In genomic region chr16:3282747-3283524, GRCh38 we compare ENCODE assay signal across 8 cellular contexts. TPM values are rescaled to one million over a fixed set of nuclear protein-coding genes. Genes with fewer than 3 reads are reported as not detected.
A peak's percentile ranks its signal among the peaks of the same experiment; 100 is the strongest.
DNase-seq lines count a peak whose midpoint lies in the region; ATAC-seq and TF ChIP-seq lines count a peak whose summit lies in the region.

TSS of gene ZNF263 (plus strand) at chr16:3283491. CDS start at chr16:3283819, 328 bp downstream.

- TSS peak; percentile 76 for BruUV-seq in OCI-LY7 (replicated peaks; lab: Mats Ljungman, UMichigan)

- CTCF ChIA-PET in OCI-LY7 (lab: Charles Lee; ENCODE audit: unreplicated experiment) = no interaction called here

- peak; percentile 67 for ATAC-seq in GM21526 (IDR thresholded peaks at IDR 0.05; ENCODE audit: low FRiP score, unreplicated experiment)

- H3K4me2 ChIP-seq in OCI-LY7 (ENCODE audit: low read length) = peak within 1 kb of the TSS; percentile 98

- peaks cover 30% of the 10 kb centered on the region for H3K36me3 ChIP-seq in OCI-LY7 (ENCODE audit: insufficient read depth, low read length)

- TF ChIP-seq CTCF in OCI-LY7 (conservative IDR thresholded peaks at IDR 0.05; ENCODE audit: low read length) = no peak

- H3K4me3 ChIP-seq in OCI-LY7 (ENCODE audit: low read depth, low read length, poor library complexity, severe bottlenecking) = peak within 1 kb of the TSS; percentile 99

- peak within 1 kb of the TSS; percentile 86 for H3K27ac ChIP-seq in OCI-LY7 (ENCODE audit: low read depth, low read length, poor library complexity, severe bottlenecking)

- peaks cover 45% of the 10 kb centered on the region for H3K79me2 ChIP-seq in OCI-LY7 (ENCODE audit: insufficient read depth, low read depth, low read length)

- H3K4me1 ChIP-seq in OCI-LY7 (ENCODE audit: insufficient read depth, low read length, poor library complexity, severe bottlenecking) = peaks cover 29% of the 10 kb centered on the region

- 0 out of 2 replicates have a peak, but pooled peaks cover 8% of the 10 kb centered on the region for H4K20me1 ChIP-seq in OCI-LY7 (ENCODE audit: insufficient read depth, low read length)

- peak within 1 kb of the TSS; percentile 85 for H2AFZ ChIP-seq in OCI-LY7 (ENCODE audit: low read length)

- intact Hi-C loops in OCI-LY7 (cut with micrococcal nuclease; ENCODE audit: unreplicated experiment) = loop anchor here (1.0 to 5.0 kb wide), 6 partner anchors 18 to 174 kb away; partner anchors contain the start of gene ZNF200

- POLR2A ChIA-PET in OCI-LY7 (lab: Charles Lee) = interaction anchor here (0.6 to 2.0 kb wide), 3 partner anchors 38 to 206 kb away, joined by 3 to 5 read pairs (median 3); partner anchors contain the start of gene ZNF174

- H3K9me2 ChIP-seq in OCI-LY7 (ENCODE audit: insufficient read depth, low read length) = no peaks in the 10 kb centered on the region

- H3K9me3 ChIP-seq in OCI-LY7 (ENCODE audit: low read length) = no peaks in the 10 kb centered on the region

- DNase-seq in D341Med (ENCODE audit: low spot score) (peak; percentile 95), HuH-7.5 (ENCODE audit: low spot score) (peak; percentile 96), OCI-LY7 (ENCODE audit: low spot score) (peak; percentile 97), activated T-cell treated with anti-CD3 and anti-CD28 coated beads for 1 hour (ENCODE audit: low read depth) (peak; percentile 90), epidermal melanocyte (ENCODE audit: insufficient read length, low spot score) (peak; percentile 98), middle frontal gyrus (ENCODE audit: extremely low spot score, low spot score) (peak; percentile 97)
- peak; percentile 87 to 88 for DNase-seq in stimulated activated CD8-positive, alpha-beta memory T cell treated with anti-CD3 and anti-CD28 coated beads, Interleukin-2, amount 100 ng/mL, for 48 hours (ENCODE audit: low read depth in 2 of 2)

RNA-seq across cellular contexts. Expression of gene ZNF263, which starts in this region (rescaled TPM):
- 65.2 and 65.9 TPM in 2 replicates for total RNA-seq in OCI-LY7 (2014; rRNA removed; shearing (Covaris generic))
- total RNA-seq in OCI-LY7 (2022) = 27.6 and 27.9 TPM in 2 replicates

Comparison
In these comparisons a context has a peak if more than half of its experiments do, and no peak if none do; other contexts are left out.
1. Peak in every context shown above with its lines: DNase-seq, ATAC-seq, H3K4me3 ChIP-seq and H3K27ac ChIP-seq.